ENCODE assay signal across 1 cellular context in genomic region chr16:69523571-69523970, GRCh38.
TF ChIP-seq lines count a peak whose summit lies in the region.

No MANE protein-coding gene starts in this region.

TF ChIP-seq in HepG2, 621 proteins besides CTCF, POLR2A, EP300 and RAD21 (continued from another document):
- no peak for TF ChIP-seq ZNF414 (CRISPR knock-in tag; IDR thresholded peaks at IDR 0.05)
